ENCODE assay signal across 8 cellular contexts in the genomic region with DNA sequence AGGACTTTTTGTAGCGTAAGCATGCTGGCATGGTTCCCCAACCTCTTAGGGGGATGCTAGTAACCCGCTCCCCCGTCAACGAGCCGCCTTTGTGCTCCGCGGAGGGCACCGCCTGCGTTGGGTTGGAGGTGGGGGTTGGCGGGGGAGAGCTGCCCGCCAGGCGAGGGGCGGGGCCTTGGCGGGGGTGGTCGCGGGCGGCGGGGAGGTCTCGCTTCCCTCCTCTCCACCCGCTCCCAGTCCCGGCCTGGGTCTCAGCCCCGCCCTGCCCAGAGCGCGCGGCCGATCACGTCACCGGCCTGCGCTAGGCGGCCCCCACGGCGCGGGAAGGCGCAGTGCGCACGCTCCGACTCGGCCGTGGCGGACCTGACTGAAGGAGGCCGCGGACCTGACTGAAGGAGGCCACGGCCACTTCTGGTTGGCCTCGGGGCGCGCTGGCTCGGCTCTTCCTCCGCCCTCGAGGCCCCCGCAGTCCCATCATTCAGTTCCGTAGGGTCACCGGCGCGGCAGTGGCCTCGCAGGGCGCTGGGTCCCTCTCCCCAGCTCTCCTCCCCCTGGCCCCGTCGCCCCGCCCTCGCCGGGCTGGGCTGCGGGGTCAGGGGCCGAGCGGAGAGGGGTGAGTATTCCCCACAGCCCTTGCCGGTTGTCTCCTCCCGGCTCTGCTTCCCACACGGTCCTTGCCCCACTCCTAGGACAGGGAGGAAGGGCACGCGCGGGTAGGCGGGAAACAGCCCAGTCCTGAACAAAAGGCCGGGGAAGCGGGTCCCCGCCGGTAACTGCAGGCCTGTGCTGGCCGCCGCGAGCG. TPM values are rescaled to one million over a fixed set of nuclear protein-coding genes. Genes with fewer than 3 reads are reported as not detected.
DNase-seq lines count a peak whose midpoint lies in the region; ATAC-seq and TF ChIP-seq lines count a peak whose summit lies in the region.

Gene ATG10 (plus strand): TSS at position 330 of the 802 bp plus-strand sequence. CDS start 15,548 bp downstream, outside the sequence.

- peaks cover 15% of the 10 kb centered on the region for H3K4me1 Mint-ChIP-seq in activated naive CD8-positive, alpha-beta T cell treated with anti-CD3 and anti-CD28 coated beads for 36 hours

- H3K4me3 ChIP-seq in ovary (peak within 1 kb of the TSS; percentile 67), thyroid gland (replicated peaks in 1 of 3) (peak within 1 kb of the TSS; percentile 41 to 97 (median 73))

- no peaks in the 10 kb centered on the region for H3K9me3 Mint-ChIP-seq in activated naive CD8-positive, alpha-beta T cell treated with anti-CD3 and anti-CD28 coated beads for 36 hours

- no peaks in the 10 kb centered on the region for H3K9me3 ChIP-seq in ovary
- no peaks in the 10 kb centered on the region for H3K9me3 ChIP-seq in thyroid gland

- ATAC-seq in HG02623 (IDR thresholded peaks at IDR 0.05; ENCODE audit: unreplicated experiment) = peak; percentile 95
- peak; percentile 98 for ATAC-seq in SK-N-SH treated with all-trans-retinoic acid at 6 μM for 48 hours

- peak within 1 kb of the TSS; percentile 94 for H3K27ac Mint-ChIP-seq in activated naive CD8-positive, alpha-beta T cell treated with anti-CD3 and anti-CD28 coated beads for 36 hours

- DNase-seq in GM10266 (ENCODE audit: extremely low spot score) = peak; percentile 95
- peak; percentile 92 for DNase-seq in NCI-H1092 treated with DMSO at 0.1 percent for 48 hours (lab: John Stamatoyannopoulos, UW)
- peak; percentile 95 for DNase-seq in activated naive CD8-positive, alpha-beta T cell treated with anti-CD3 and anti-CD28 coated beads for 36 hours
- DNase-seq in head of caudate nucleus = peak; percentile 77 to 98 (median 95)
- peak; percentile 93 to 96 (median 96) for DNase-seq in ovary
- DNase-seq in thyroid gland = peak; percentile 91 to 92

- TF ChIP-seq EP300 in ovary (IDR thresholded peaks at IDR 0.05) = no peak

- H3K27me3 ChIP-seq in ovary = no peaks in the 10 kb centered on the region
- H3K27me3 ChIP-seq in thyroid gland = no peaks in the 10 kb centered on the region

- TF ChIP-seq POLR2A in ovary (IDR thresholded peaks at IDR 0.05) (peak; percentile 98), thyroid gland (IDR thresholded peaks at IDR 0.05) (peak; percentile 67 to 97)

- peak within 1 kb of the TSS; percentile 82 for H3K4me3 Mint-ChIP-seq in activated naive CD8-positive, alpha-beta T cell treated with anti-CD3 and anti-CD28 coated beads for 36 hours

- H3K36me3 ChIP-seq in ovary = no peaks in the 10 kb centered on the region
- H3K36me3 ChIP-seq in thyroid gland = no peaks in the 10 kb centered on the region

- peak within 1 kb of the TSS; percentile 97 to 100 for H3K27ac ChIP-seq in ovary
- peak within 1 kb of the TSS; percentile 95 to 100 (median 98) for H3K27ac ChIP-seq in thyroid gland

- WGBS in ovary, 3 donors = 0 to 1% (median 1%) methylated on average over 72 to 79 of the region's 79 CpGs
- 0 to 3% methylated on average over 7 to 9 of the region's 79 CpGs for WGBS in thyroid gland, 2 donors

- TF ChIP-seq CTCF in GM10266 (IDR thresholded peaks at IDR 0.05; ENCODE audit: control insufficient read depth, insufficient read depth, low read depth, missing control alignments) (no peak), ovary (IDR thresholded peaks at IDR 0.05) (peak in 1 of 3 donors; percentile 18), thyroid gland (IDR thresholded peaks at IDR 0.05) (no peak)

- H3K4me1 ChIP-seq in ovary (ENCODE audit: insufficient read depth) = no peaks in the 10 kb centered on the region
- H3K4me1 ChIP-seq in thyroid gland = peaks cover 0 to 6% of the 10 kb centered on the region in 2 donors

- intact Hi-C loops in head of caudate nucleus (cut with DNase I) = loop anchor here (2.0 to 10.0 kb wide), 3 partner anchors 120 to 221 kb away; partner anchors contain the start of gene SSBP2
- intact Hi-C loops in ovary (cut with DNase I) = loop anchor here in 3 of 4 donors (2.0 to 10.0 kb wide), 5 partner anchors 117 to 465 kb away; partner anchors contain the start of gene SSBP2 (in 2 of the 3)
- intact Hi-C loops in thyroid gland (cut with DNase I) = loop anchor here (10.0 kb wide), 1 partner anchor 117 kb away; no protein-coding TSS in a partner anchor

- no peaks in the 10 kb centered on the region for H3K27me3 Mint-ChIP-seq in activated naive CD8-positive, alpha-beta T cell treated with anti-CD3 and anti-CD28 coated beads for 36 hours

- H3K36me3 Mint-ChIP-seq in activated naive CD8-positive, alpha-beta T cell treated with anti-CD3 and anti-CD28 coated beads for 36 hours = peaks cover 4% of the 10 kb centered on the region

TF ChIP-seq in SK-N-SH treated with all-trans-retinoic acid at 6 μM for 48 hours, 23 proteins besides CTCF, POLR2A, EP300 and RAD21:
- no peak for TF ChIP-seq TOX (CRISPR knock-in tag; IDR thresholded peaks at IDR 0.05; ENCODE audit: borderline replicate concordance)
- TF ChIP-seq ESRRG (CRISPR knock-in tag; IDR thresholded peaks at IDR 0.05) = no peak
- TF ChIP-seq CREB5 (CRISPR knock-in tag; IDR thresholded peaks at IDR 0.05; ENCODE audit: low read depth) = no peak
- TF ChIP-seq PATZ1 (CRISPR knock-in tag; IDR thresholded peaks at IDR 0.05; ENCODE audit: borderline replicate concordance) = peak; percentile 40; the same call in 1 of the 2 replicates
- no peak for TF ChIP-seq ISL1 (CRISPR knock-in tag; IDR thresholded peaks at IDR 0.05)
- TF ChIP-seq TCF4 (CRISPR knock-in tag; IDR thresholded peaks at IDR 0.05; ENCODE audit: borderline replicate concordance) = no peak
- no peak for TF ChIP-seq ARNTL (CRISPR knock-in tag; IDR thresholded peaks at IDR 0.05; ENCODE audit: borderline replicate concordance, low read depth)

RNA-seq across cellular contexts. Expression of gene ATG10, which starts in this region (rescaled TPM):
- 10 to 100 TPM in 1 of 2 experiments, 1 to 10 TPM in 1; 9.3 to 10.7 TPM for total RNA-seq in activated naive CD8-positive, alpha-beta T cell treated with anti-CD3 and anti-CD28 coated beads for 36 hours
- total RNA-seq in ovary = 1 to 10 TPM; 2.6 to 6.1 (median 4.6) TPM
- 1 to 10 TPM; 2.7 to 7.8 TPM for polyA plus RNA-seq in ovary
- total RNA-seq in thyroid gland = 10 to 100 TPM in 3 of 4 donors, 1 to 10 TPM in 1; 8.5 to 15.2 (median 11.6) TPM

Comparison
In these comparisons a context has a peak if more than half of its experiments do, and no peak if none do; other contexts are left out.
1. Peak in every context shown above with its lines: DNase-seq, ATAC-seq, H3K4me3 ChIP-seq and H3K27ac ChIP-seq.